In genomic region chr12:75833268-75833667, GRCh38 we compare ENCODE assay signal across 9 cellular contexts.
"Had no signal": no experiment of that assay in that cellular context is flagged by ENCODE, and none has a peak within 500 bp of the region (broad histone marks: within the 10 kb centered on the region; RNA-seq: fewer than 3 reads in every experiment).

No MANE protein-coding gene starts in this region.

- H3K9ac ChIP-seq: GM23248 had no signal

- H3K36me3 ChIP-seq: HAP-1 had no signal

- H3K4me1 ChIP-seq: HAP-1 had no signal

- H2AFZ ChIP-seq: GM23248 had no signal

- FAIRE-seq: HepG2 had no signal

- ATAC-seq: HCT116, HepG2 had no signal

- H3K27ac ChIP-seq: GM23248, HL-60 had no signal

- DNase-seq: GM23248, GOT3, H7, HFFc6, KBM-7 had no signal

- H3K9me3 ChIP-seq: HAP-1 had no signal

- H3K4me3 ChIP-seq: GM23248, HAP-1 had no signal
